In genomic region chr1:153352523-153352922, GRCh38 we compare ENCODE assay signal across 8 cellular contexts. TPM values are rescaled to one million over a fixed set of nuclear protein-coding genes. Genes with fewer than 3 reads are reported as not detected.
A peak's percentile ranks its signal among the peaks of the same experiment; 100 is the strongest.
DNase-seq lines count a peak whose midpoint lies in the region; ATAC-seq and TF ChIP-seq lines count a peak whose summit lies in the region.

No MANE protein-coding gene starts in this region.

- no peak overlapping the region for H4K91ac ChIP-seq in trophoblast cell (ENCODE audit: low read depth, low read length)

- no peak overlapping the region for H4K8ac ChIP-seq in trophoblast cell (ENCODE audit: low read depth, low read length)

- peak; percentile 83 for TF ChIP-seq CTCF in GM12865 (IDR thresholded peaks at IDR 0.05; ENCODE audit: insufficient read depth, low read depth, low read length, missing control alignments)

- H2BK120ac ChIP-seq in trophoblast cell (ENCODE audit: insufficient read depth, low read length, poor library complexity) = no peak overlapping the region

- no peak overlapping the region for H2AK5ac ChIP-seq in trophoblast cell (ENCODE audit: low read length)

- H3K79me2 ChIP-seq in trophoblast cell (ENCODE audit: control insufficient read depth, insufficient read depth, low read length, poor library complexity) = no peaks in the 10 kb centered on the region

- no peak for ATAC-seq in GM21619 (IDR thresholded peaks at IDR 0.05; ENCODE audit: unreplicated experiment)

- H3K9me3 ChIP-seq in trophoblast cell (ENCODE audit: insufficient read depth, low read depth, low read length) = no peaks in the 10 kb centered on the region

- no peak overlapping the region for H2BK5ac ChIP-seq in trophoblast cell (ENCODE audit: low read depth, low read length, poor library complexity)

- peaks cover 2% of the 10 kb centered on the region for H3K79me1 ChIP-seq in trophoblast cell (ENCODE audit: low read length)

- H3K23ac ChIP-seq in trophoblast cell (ENCODE audit: low read length) = no peak overlapping the region

- H3K18ac ChIP-seq in trophoblast cell (ENCODE audit: low read length) = no peak overlapping the region

- H3K27me3 ChIP-seq in trophoblast cell (ENCODE audit: insufficient read depth, low read length) = no peaks in the 10 kb centered on the region

- no peak overlapping the region for H3K27ac ChIP-seq in trophoblast cell (ENCODE audit: low read depth, low read length)

- H3K36me3 ChIP-seq in trophoblast cell (ENCODE audit: control insufficient read depth in 1 of 2, insufficient read depth in 2 of 2, low read length in 2 of 2) = no peaks in the 10 kb centered on the region

- H3K4me3 ChIP-seq in GM12865 (ENCODE audit: low read depth, low read length) = no peak overlapping the region
- no peak overlapping the region for H3K4me3 ChIP-seq in trophoblast cell (ENCODE audit: low read depth, low read length)

- H3K4me1 ChIP-seq in trophoblast cell (ENCODE audit: control insufficient read depth in 1 of 2, insufficient read depth in 2 of 2, low read length in 2 of 2) = peaks cover 8 to 9% of the 10 kb centered on the region in 2 experiments

- in situ Hi-C loops in SK-MEL-5 (cut with HindIII; ENCODE audit: low pct_unique_long_range_greater_than_20kb, low sequenced_read_pairs) = no loop called here

- H3K9ac ChIP-seq in trophoblast cell (ENCODE audit: low read length) = no peak overlapping the region

- no peak overlapping the region for H2AFZ ChIP-seq in trophoblast cell (ENCODE audit: insufficient read depth, low read length, poor library complexity)

- no peak overlapping the region for H2BK12ac ChIP-seq in trophoblast cell (ENCODE audit: low read length)

- no peak overlapping the region for H4K12ac ChIP-seq in trophoblast cell (ENCODE audit: low read depth, low read length)

- H3K4me2 ChIP-seq in trophoblast cell (ENCODE audit: low read length) = no peak overlapping the region

- no peak overlapping the region for H3K4ac ChIP-seq in trophoblast cell (ENCODE audit: low read depth, low read length)

- no peak overlapping the region for H3K14ac ChIP-seq in trophoblast cell (ENCODE audit: low read length)

- WGBS in trophoblast cell (ENCODE audit: extremely low coverage, insufficient coverage, insufficient read length) = no CpG with 5 or more reads among the region's 4 CpGs

- DNase-seq in GM12865 (ENCODE audit: low read depth) (peak; percentile 72), NCI-H1048 (lab: John Stamatoyannopoulos, UW) (peak; percentile 11), SK-MEL-5 (ENCODE audit: low read depth, low spot score) (peak; percentile 81), germinal center (ENCODE audit: low spot score) (peak; percentile 76), trophoblast cell (peak; percentile 67 to 85), ureter (ENCODE audit: low spot score) (peak; percentile 70)
- DNase-seq in activated naive CD4-positive, alpha-beta T cell treated with Interleukin-2 at 50 U/mL for 16 hours = peak; percentile 60

RNA-seq across cellular contexts. Expression of gene PGLYRP4, which starts 3.9 kb away (rescaled TPM):
- not detected in 2 replicates for total RNA-seq in SK-MEL-5 (2014; rRNA removed; shearing (Covaris generic))
- not detected in 2 replicates for polyA plus RNA-seq in SK-MEL-5 (2015; cell fraction: cytosol; rRNA removed)
- polyA plus RNA-seq in SK-MEL-5 (2015; cell fraction: nucleus; rRNA removed) = not detected in 2 replicates
- polyA plus RNA-seq in trophoblast cell (2013) = 3.6 and 3.8 TPM in 2 replicates
- 0.60 TPM for total RNA-seq in ureter

RNA-seq across cellular contexts. Expression of gene S100A9, which starts 5.1 kb away (rescaled TPM):
- not detected in 2 replicates for total RNA-seq in SK-MEL-5 (2014; rRNA removed; shearing (Covaris generic))
- 0.52 and 2.3 TPM in 2 replicates for polyA plus RNA-seq in SK-MEL-5 (2015; cell fraction: cytosol; rRNA removed)
- polyA plus RNA-seq in SK-MEL-5 (2015; cell fraction: nucleus; rRNA removed) = not detected in 2 replicates
- 1.0 and 1.1 TPM in 2 replicates for polyA plus RNA-seq in trophoblast cell (2013)
- 151 TPM for total RNA-seq in ureter

RNA-seq across cellular contexts. Expression of gene S100A12, which starts 22.9 kb away (rescaled TPM):
- total RNA-seq in SK-MEL-5 (2014; rRNA removed; shearing (Covaris generic)) = not detected in 2 replicates
- polyA plus RNA-seq in SK-MEL-5 (2015; cell fraction: cytosol; rRNA removed) = not detected in 2 replicates
- polyA plus RNA-seq in SK-MEL-5 (2015; cell fraction: nucleus; rRNA removed) = not detected in 2 replicates
- polyA plus RNA-seq in trophoblast cell (2013) = not detected in 2 replicates
- total RNA-seq in ureter = not detected

RNA-seq across cellular contexts. Expression of gene S100A8, which starts 38.4 kb away (rescaled TPM):
- total RNA-seq in SK-MEL-5 (2014; rRNA removed; shearing (Covaris generic)) = not detected in 2 replicates
- polyA plus RNA-seq in SK-MEL-5 (2015; cell fraction: cytosol; rRNA removed) = not detected in 2 replicates
- polyA plus RNA-seq in SK-MEL-5 (2015; cell fraction: nucleus; rRNA removed) = not detected in 2 replicates
- polyA plus RNA-seq in trophoblast cell (2013) = not detected in 2 replicates
- total RNA-seq in ureter = 31.6 TPM

RNA-seq across cellular contexts. Expression of gene PGLYRP3, which starts 39.8 kb away (rescaled TPM):
- total RNA-seq in SK-MEL-5 (2014; rRNA removed; shearing (Covaris generic)) = not detected in 2 replicates
- polyA plus RNA-seq in SK-MEL-5 (2015; cell fraction: cytosol; rRNA removed) = not detected in 2 replicates
- polyA plus RNA-seq in SK-MEL-5 (2015; cell fraction: nucleus; rRNA removed) = not detected in 2 replicates
- 0.12 and 0.25 TPM in 2 replicates for polyA plus RNA-seq in trophoblast cell (2013)
- not detected for total RNA-seq in ureter

Comparison
In these comparisons a context has a peak if more than half of its experiments do, and no peak if none do; other contexts are left out.
1. DNase-seq: peak in every context shown above with its lines; median percentile 81 in SK-MEL-5; 76 in germinal center; 76 in trophoblast cell; 72 in GM12865; 70 in ureter; 60 in activated naive CD4-positive, alpha-beta T cell treated with Interleukin-2 at 50 U/mL for 16 hours; 11 in NCI-H1048.
2. RNA of gene S100A9, which starts 5.1 kb away (total RNA-seq): 151 TPM in ureter (single experiment); not detected in SK-MEL-5; every median in the first group is over 100 times any median in the second.